30 cellular contexts compared by ENCODE assay signal in genomic region chr4:154312246-154312645, GRCh38.
"Had no signal": no experiment of that assay in that cellular context is flagged by ENCODE, and none has a peak within 500 bp of the region (broad histone marks: within the 10 kb centered on the region; RNA-seq: fewer than 3 reads in every experiment).

No MANE protein-coding gene starts in this region.

- H3K36me3 Mint-ChIP-seq: mesothelial cell of epicardium; natural killer cell treated with Interleukin-12 subunit alpha and Interleukin-12 subunit beta and Interleukin-15 and Interleukin-18, amount 100 ng/mL, for 72 hours had no signal

- H3K4me3 ChIP-seq: coronary artery, esophagus muscularis mucosa, heart left ventricle, hepatocyte, left lung, mucosa of descending colon, pancreas, right lobe of liver, suprapubic skin, transverse colon, upper lobe of right lung, uterus had no signal

- H3K36me3 ChIP-seq: esophagus muscularis mucosa, heart left ventricle, left lung, neutrophil, pancreas, right lobe of liver, suprapubic skin, transverse colon, upper lobe of right lung had no signal

- ATAC-seq: heart left ventricle; left cardiac atrium; left lung; mucosa of descending colon; natural killer cell treated with Interleukin-12 subunit alpha and Interleukin-12 subunit beta and Interleukin-15 and Interleukin-18, amount 100 ng/mL, for 72 hours; pancreas; right lobe of liver; stimulated activated naive CD8-positive, alpha-beta T cell treated with anti-CD3 and anti-CD28 coated beads, Interleukin-15, amount 100 ng/mL, for 72 hours; upper lobe of right lung had no signal

- H3K9me3 ChIP-seq: esophagus muscularis mucosa, heart left ventricle, left lung, mucosa of descending colon, neutrophil, pancreas, right lobe of liver, suprapubic skin, transverse colon, upper lobe of right lung, uterus had no signal

- H3K27me3 ChIP-seq: heart left ventricle, hepatocyte, left lung, neutrophil, pancreas, right lobe of liver, suprapubic skin, transverse colon, upper lobe of right lung, uterus had no signal

- H3K4me1 Mint-ChIP-seq: mesothelial cell of epicardium; naive B cell; stimulated activated naive CD8-positive, alpha-beta T cell treated with anti-CD3 and anti-CD28 coated beads, Interleukin-15, amount 100 ng/mL, for 72 hours had no signal

- H3K4me3 Mint-ChIP-seq: mesothelial cell of epicardium; naive B cell; natural killer cell treated with Interleukin-12 subunit alpha and Interleukin-12 subunit beta and Interleukin-15 and Interleukin-18, amount 100 ng/mL, for 72 hours; neural crest cell; stimulated activated naive CD8-positive, alpha-beta T cell treated with anti-CD3 and anti-CD28 coated beads, Interleukin-15, amount 100 ng/mL, for 72 hours had no signal

- DNase-seq: dermis blood vessel endothelial cell; effector memory CD4-positive, alpha-beta T cell; foreskin melanocyte; heart left ventricle; kidney; left cardiac atrium; left lung; mesenchymal stem cell; mucosa of descending colon; naive B cell; pancreas; right lobe of liver; small intestine; stimulated activated CD4-positive, alpha-beta T cell treated with anti-CD3 and anti-CD28 coated beads, Interleukin-12 subunit alpha, Interleukin-12 subunit beta, amount 100 ng/mL, for 4 hours; stimulated activated CD4-positive, alpha-beta T cell treated with anti-CD3 and anti-CD28 coated beads, Interleukin-1b, Interleukin-23, amount 100 ng/mL, for 48 hours; stimulated activated CD4-positive, alpha-beta T cell treated with anti-CD3 and anti-CD28 coated beads, Interleukin-4, amount 100 ng/mL, for 1 hour; stimulated activated CD8-positive, alpha-beta memory T cell treated with anti-CD3 and anti-CD28 coated beads, Interleukin-4, amount 100 ng/mL, for 48 hours; stimulated activated naive CD4-positive, alpha-beta T cell; stimulated activated naive CD8-positive, alpha-beta T cell treated with anti-CD3 and anti-CD28 coated beads, Interleukin-15, amount 100 ng/mL, for 72 hours; transverse colon; upper lobe of right lung; uterus had no signal

- H3K27ac Mint-ChIP-seq: mesothelial cell of epicardium; naive B cell; natural killer cell treated with Interleukin-12 subunit alpha and Interleukin-12 subunit beta and Interleukin-15 and Interleukin-18, amount 100 ng/mL, for 72 hours; stimulated activated naive CD8-positive, alpha-beta T cell treated with anti-CD3 and anti-CD28 coated beads, Interleukin-15, amount 100 ng/mL, for 72 hours had no signal

- H3K27me3 Mint-ChIP-seq: natural killer cell treated with Interleukin-12 subunit alpha and Interleukin-12 subunit beta and Interleukin-15 and Interleukin-18, amount 100 ng/mL, for 72 hours had no signal
